In genomic region chr1:102089791-102090190, GRCh38 we compare ENCODE assay signal across 8 cellular contexts.
"Had no signal": no experiment of that assay in that cellular context is flagged by ENCODE, and none has a peak within 500 bp of the region (broad histone marks: within the 10 kb centered on the region; RNA-seq: fewer than 3 reads in every experiment).

No MANE protein-coding gene starts in this region.

- H3K9me3 ChIP-seq: HAP-1 had no signal

- H3K36me3 ChIP-seq: HAP-1 had no signal

- H3K9ac ChIP-seq: GM23248 had no signal

- FAIRE-seq: HepG2 had no signal

- DNase-seq: GM23248, GOT3, H7, HFFc6 had no signal

- H3K4me3 ChIP-seq: GM23248, HAP-1 had no signal

- H3K4me1 ChIP-seq: HAP-1 had no signal

- ATAC-seq: HCT116, HepG2 had no signal

- H3K27ac ChIP-seq: GM23248, HL-60 had no signal
